Comparison of ENCODE assay signal across 28 cellular contexts in genomic region chr5:103706939-103707682, GRCh38.
DNase-seq lines count a peak whose midpoint lies in the region; ATAC-seq and TF ChIP-seq lines count a peak whose summit lies in the region.
"Had no signal": no experiment of that assay in that cellular context is flagged by ENCODE, and none has a peak within 500 bp of the region (broad histone marks: within the 10 kb centered on the region; RNA-seq: fewer than 3 reads in every experiment).

No MANE protein-coding gene starts in this region.

- H3K4me3 Mint-ChIP-seq in CD14-positive monocyte, result no peak overlapping the region
- H3K4me3 Mint-ChIP-seq: activated CD8-positive, alpha-beta T cell treated with anti-CD3 and anti-CD28 coated beads, Interleukin-2, amount 10 ng/mL, durations not matched to agents 7 days and 5 days; activated naive CD4-positive, alpha-beta T cell treated with anti-CD3 and anti-CD28 coated beads, Interleukin-2, amount 50 U/mL, for 24 hours; naive thymus-derived CD8-positive, alpha-beta T cell had no signal

- H3K27ac Mint-ChIP-seq in CD14-positive monocyte, result no peak overlapping the region
- H3K27ac Mint-ChIP-seq: activated CD8-positive, alpha-beta T cell treated with anti-CD3 and anti-CD28 coated beads, Interleukin-2, amount 10 ng/mL, durations not matched to agents 7 days and 5 days; activated naive CD4-positive, alpha-beta T cell treated with anti-CD3 and anti-CD28 coated beads, Interleukin-2, amount 50 U/mL, for 24 hours; naive thymus-derived CD8-positive, alpha-beta T cell; progenitor cell of endocrine pancreas had no signal

- intact Hi-C loops in CD14-positive monocyte (cut with micrococcal nuclease), result no loop called here

- H3K9me3 Mint-ChIP-seq in CD14-positive monocyte, result peaks cover 0 to 16% (median 10%) of the 10 kb centered on the region in 7 donors

- no peak for ATAC-seq in HG02870 (IDR thresholded peaks at IDR 0.05; ENCODE audit: unreplicated experiment)
- ATAC-seq: activated CD8-positive, alpha-beta T cell treated with anti-CD3 and anti-CD28 coated beads, Interleukin-2, amount 10 ng/mL, durations not matched to agents 7 days and 5 days; left cardiac atrium; naive thymus-derived CD8-positive, alpha-beta T cell had no signal

- H3K36me3 Mint-ChIP-seq in CD14-positive monocyte, result no peaks in the 10 kb centered on the region
- H3K36me3 Mint-ChIP-seq: activated naive CD4-positive, alpha-beta T cell treated with anti-CD3 and anti-CD28 coated beads, Interleukin-2, amount 50 U/mL, for 24 hours; naive thymus-derived CD8-positive, alpha-beta T cell had no signal

- peaks cover 0 to 1% (median 0%) of the 10 kb centered on the region in 3 donors for H3K27me3 Mint-ChIP-seq in CD14-positive monocyte (ENCODE audit: low read depth in 3 of 3)
- H3K27me3 Mint-ChIP-seq: progenitor cell of endocrine pancreas had no signal

- DNase-seq in DMS 273 (lab: John Stamatoyannopoulos, UW; ENCODE audit: unreplicated experiment), result peak; percentile 3
- no peak for DNase-seq in DMS 273 treated with DMSO at 0.1 percent for 48 hours (lab: John Stamatoyannopoulos, UW)
- DNase-seq in NCI-H146 (lab: John Stamatoyannopoulos, UW), result peak; percentile 74
- DNase-seq in NCI-H774 (lab: John Stamatoyannopoulos, UW), result peak; percentile 19
- peak; percentile 1 for DNase-seq in fibroblast of mammary gland (ENCODE audit: low read depth)
- DNase-seq in NCI-H446 treated with DMSO at 0.1 percent for 48 hours (lab: John Stamatoyannopoulos, UW), result no peak
- DNase-seq in CD14-positive monocyte (ENCODE audit: low spot score), result no peak
- DNase-seq: activated CD4-positive, alpha-beta T cell treated with anti-CD3 and anti-CD28 coated beads for 4 hours; activated CD8-positive, alpha-beta T cell treated with anti-CD3 and anti-CD28 coated beads, Interleukin-2, amount 10 ng/mL, durations not matched to agents 7 days and 5 days; aorta; hypothalamus; KG1; left cardiac atrium; naive thymus-derived CD8-positive, alpha-beta T cell; NCI-H1092 treated with DMSO at 0.1 percent for 48 hours; NCI-H345; nucleus accumbens; Peyer's patch; SHP77; sigmoid colon; stimulated activated CD4-positive, alpha-beta T cell treated with anti-CD3 and anti-CD28 coated beads, Interleukin-12 subunit alpha, Interleukin-12 subunit beta, amount 100 ng/mL, for 4 hours; stimulated activated CD4-positive, alpha-beta T cell treated with anti-CD3 and anti-CD28 coated beads, Interleukin-4, amount 100 ng/mL, for 1 hour; stomach; T-helper 9 cell had no signal

- H3K4me3 ChIP-seq in fibroblast of mammary gland (ENCODE audit: control insufficient read depth, low read depth, low read length), result no peak overlapping the region
- H3K4me3 ChIP-seq: lung, Peyer's patch, sigmoid colon, stomach had no signal

- no peak for TF ChIP-seq CTCF in fibroblast of mammary gland (conservative IDR thresholded peaks at IDR 0.05; ENCODE audit: control insufficient read depth, insufficient read depth, low read depth, low read length)
- no peak for TF ChIP-seq CTCF in CD14-positive monocyte (IDR thresholded peaks at IDR 0.05)

- H3K4me1 Mint-ChIP-seq in CD14-positive monocyte, result no peaks in the 10 kb centered on the region
- H3K4me1 Mint-ChIP-seq: activated naive CD4-positive, alpha-beta T cell treated with anti-CD3 and anti-CD28 coated beads, Interleukin-2, amount 50 U/mL, for 24 hours; naive thymus-derived CD8-positive, alpha-beta T cell had no signal

Comparison
In these comparisons a context has a peak if more than half of its experiments do, and no peak if none do; other contexts are left out.
1. DNase-seq: peak in DMS 273 (single experiment), NCI-H146 (single experiment), NCI-H774 (single experiment) and fibroblast of mammary gland (single experiment); none in DMS 273 treated with DMSO at 0.1 percent for 48 hours (single experiment), NCI-H446 treated with DMSO at 0.1 percent for 48 hours (single experiment) and CD14-positive monocyte (single experiment).